9 cellular contexts compared by ENCODE assay signal in the genomic region with DNA sequence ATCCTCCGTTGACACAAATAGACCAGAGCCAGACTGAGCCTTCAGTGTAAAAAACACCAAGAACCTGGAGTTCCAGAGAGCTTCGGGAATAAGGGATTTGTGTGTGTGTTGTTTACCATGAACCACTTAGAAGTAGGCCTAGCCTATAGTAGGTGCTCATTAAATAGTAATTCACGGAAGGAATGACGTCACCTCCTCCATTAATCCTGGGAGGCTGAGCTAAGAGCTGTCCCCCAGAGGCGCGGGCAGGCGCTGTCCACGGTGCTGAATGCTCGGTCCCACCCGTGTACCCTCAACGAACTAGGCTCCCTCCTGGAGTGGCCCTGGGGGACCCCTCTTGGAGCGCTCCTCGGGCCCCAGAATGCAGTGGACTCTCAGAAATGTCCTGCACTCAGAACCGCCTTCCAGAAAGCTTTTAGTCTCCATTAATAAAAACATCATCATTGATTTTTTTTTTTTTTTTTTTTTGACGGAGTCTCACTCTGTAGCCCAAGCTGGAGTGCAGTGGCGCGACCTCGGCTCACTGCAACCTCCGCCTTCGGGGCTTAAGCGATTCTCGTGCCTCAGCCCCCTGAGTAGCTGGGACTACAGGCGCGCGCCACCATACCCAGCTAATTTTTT. TPM values are rescaled to one million over a fixed set of nuclear protein-coding genes. Genes with fewer than 3 reads are reported as not detected.
DNase-seq lines count a peak whose midpoint lies in the region; ATAC-seq and TF ChIP-seq lines count a peak whose summit lies in the region.
"Had no signal": no experiment of that assay in that cellular context is flagged by ENCODE, and none has a peak within 500 bp of the region (broad histone marks: within the 10 kb centered on the region; RNA-seq: fewer than 3 reads in every experiment).

No MANE protein-coding gene starts in this region.

- no peaks in the 10 kb centered on the region for H3K79me1 ChIP-seq in mesenchymal stem cell (replicated peaks; ENCODE audit: low read length, poor library complexity, severe bottlenecking)

- H3K27me3 Mint-ChIP-seq in activated naive CD8-positive, alpha-beta T cell treated with anti-CD3 and anti-CD28 coated beads, Interleukin-2, amount 50 U/mL, for 24 hours = peaks cover 81% of the 10 kb centered on the region

- H3K27me3 ChIP-seq in DND-41 (ENCODE audit: insufficient read depth, low read length, poor library complexity) = peaks cover 12% of the 10 kb centered on the region
- H3K27me3 ChIP-seq in mesenchymal stem cell (ENCODE audit: control insufficient read depth in 1 of 2, insufficient read depth in 1 of 2, low read length in 2 of 2) = peaks cover 54 to 74% of the 10 kb centered on the region in 2 experiments

- H2BK12ac ChIP-seq in mesenchymal stem cell (ENCODE audit: low read length in 2 of 2) = no peak overlapping the region

- no peak for TF ChIP-seq CTCF in DND-41 (IDR thresholded peaks at IDR 0.05; ENCODE audit: borderline replicate concordance, extremely low read depth, low read length, poor library complexity, severe bottlenecking)

- H3K79me2 ChIP-seq in DND-41 (ENCODE audit: insufficient read depth, low read length) = no peaks in the 10 kb centered on the region

- no peak overlapping the region for H2BK5ac ChIP-seq in mesenchymal stem cell (ENCODE audit: low read depth, low read length, poor library complexity, severe bottlenecking)

- H3K4me3 Mint-ChIP-seq in activated naive CD8-positive, alpha-beta T cell treated with anti-CD3 and anti-CD28 coated beads, Interleukin-2, amount 50 U/mL, for 24 hours = no peak overlapping the region

- H3K27ac ChIP-seq in DND-41 (ENCODE audit: low read length) (no peak overlapping the region), mesenchymal stem cell (ENCODE audit: low read length, poor library complexity, severe bottlenecking) (no peak overlapping the region)

- no peaks in the 10 kb centered on the region for H3K36me3 Mint-ChIP-seq in activated naive CD8-positive, alpha-beta T cell treated with anti-CD3 and anti-CD28 coated beads, Interleukin-2, amount 50 U/mL, for 24 hours (ENCODE audit: low read depth)

- no peak overlapping the region for H2AFZ ChIP-seq in DND-41 (ENCODE audit: low read depth, low read length)
- H2AFZ ChIP-seq in mesenchymal stem cell (ENCODE audit: low read depth, low read length) = no peak overlapping the region

- no peak overlapping the region for H3K14ac ChIP-seq in mesenchymal stem cell (ENCODE audit: low read length in 2 of 2)

- H3K9ac ChIP-seq in DND-41 (ENCODE audit: low read depth, low read length) (no peak overlapping the region), mesenchymal stem cell (ENCODE audit: low read length) (no peak overlapping the region)

- no peak overlapping the region for H3K4me3 ChIP-seq in DND-41 (ENCODE audit: low read depth in 1 of 2, low read length in 2 of 2)
- no peak overlapping the region for H3K4me3 ChIP-seq in mesenchymal stem cell (ENCODE audit: insufficient read depth in 1 of 2, low read depth in 1 of 2, low read length in 2 of 2)
- H3K4me3 ChIP-seq: mucosa of descending colon had no signal

- no peak overlapping the region for H2BK15ac ChIP-seq in mesenchymal stem cell (ENCODE audit: low read depth, poor library complexity, severe bottlenecking)

- peaks cover 9% of the 10 kb centered on the region for H3K4me1 Mint-ChIP-seq in activated naive CD8-positive, alpha-beta T cell treated with anti-CD3 and anti-CD28 coated beads, Interleukin-2, amount 50 U/mL, for 24 hours

- no peak overlapping the region for H4K91ac ChIP-seq in mesenchymal stem cell (ENCODE audit: low read length)

- H3K9me3 Mint-ChIP-seq in activated naive CD8-positive, alpha-beta T cell treated with anti-CD3 and anti-CD28 coated beads, Interleukin-2, amount 50 U/mL, for 24 hours = no peaks in the 10 kb centered on the region

- H2BK120ac ChIP-seq in mesenchymal stem cell (ENCODE audit: low read depth, low read length) = no peak overlapping the region

- ATAC-seq in DND-41 (ENCODE audit: insufficient read depth, low read depth) (peak; percentile 91), HG03520 (IDR thresholded peaks at IDR 0.05; ENCODE audit: unreplicated experiment) (no peak), HG03196 (IDR thresholded peaks at IDR 0.05; ENCODE audit: unreplicated experiment) (no peak)
- no peak for ATAC-seq in activated naive CD8-positive, alpha-beta T cell treated with anti-CD3 and anti-CD28 coated beads, Interleukin-2, amount 50 U/mL, for 24 hours
- ATAC-seq: mucosa of descending colon had no signal

- no peak overlapping the region for H2AK5ac ChIP-seq in mesenchymal stem cell (ENCODE audit: low read length, severe bottlenecking)

- H4K20me1 ChIP-seq in DND-41 (ENCODE audit: insufficient read depth, low read length) = peaks cover 7% of the 10 kb centered on the region

- no peak overlapping the region for H3K18ac ChIP-seq in mesenchymal stem cell (ENCODE audit: low read depth in 1 of 2, low read length in 2 of 2)

- peak; percentile 69 for DNase-seq in DND-41
- peak; percentile 31 for DNase-seq in NAMALWA (ENCODE audit: low spot score)
- peak; percentile 58 for DNase-seq in activated naive CD8-positive, alpha-beta T cell treated with anti-CD3 and anti-CD28 coated beads, Interleukin-2, amount 50 U/mL, for 24 hours
- DNase-seq in mesenchymal stem cell = peak; percentile 78
- DNase-seq in cerebellar nuclear complex (lab: John Stamatoyannopoulos, UW) = no peak
- DNase-seq in NCI-H2107 (lab: John Stamatoyannopoulos, UW) = no peak

- H3K4me2 ChIP-seq in DND-41 (ENCODE audit: insufficient read depth, low read length) (no peak overlapping the region), mesenchymal stem cell (ENCODE audit: low read length, poor library complexity, severe bottlenecking) (no peak overlapping the region)

- H3K9me3 ChIP-seq in DND-41 (ENCODE audit: insufficient read depth, low read length, severe bottlenecking) (no peaks in the 10 kb centered on the region), mesenchymal stem cell (ENCODE audit: control insufficient read depth, low read length) (no peaks in the 10 kb centered on the region)
- H3K9me3 ChIP-seq: mucosa of descending colon had no signal

- no peak overlapping the region for H3K4ac ChIP-seq in mesenchymal stem cell (ENCODE audit: low read depth in 1 of 2, low read length in 2 of 2)

- no peak overlapping the region for H3K27ac Mint-ChIP-seq in activated naive CD8-positive, alpha-beta T cell treated with anti-CD3 and anti-CD28 coated beads, Interleukin-2, amount 50 U/mL, for 24 hours

- H3K23ac ChIP-seq in mesenchymal stem cell (ENCODE audit: low read length in 2 of 2) = no peak overlapping the region

- H3K4me1 ChIP-seq in DND-41 (ENCODE audit: insufficient read depth, low read length) (peaks cover 2% of the 10 kb centered on the region; the same call in 1 of the 2 replicates), mesenchymal stem cell (ENCODE audit: control insufficient read depth, insufficient read depth, low read depth, low read length) (peaks cover 15% of the 10 kb centered on the region)

- no peak overlapping the region for H4K8ac ChIP-seq in mesenchymal stem cell (ENCODE audit: low read length)

- WGBS in mesenchymal stem cell = 38% methylated on average over 24 of the region's 25 CpGs

- H3K36me3 ChIP-seq in DND-41 (ENCODE audit: insufficient read depth, low read length) (no peaks in the 10 kb centered on the region), mesenchymal stem cell (ENCODE audit: control insufficient read depth in 1 of 2, insufficient read depth in 2 of 2, low read depth in 1 of 2, low read length in 2 of 2) (no peaks in the 10 kb centered on the region)

RNA-seq across cellular contexts. Expression of a gene that starts 6.5 kb away (rescaled TPM):
- polyA plus RNA-seq in mesenchymal stem cell (2013, experiment 1 of 2) = 0.43 TPM
- polyA plus RNA-seq in mesenchymal stem cell (2013, experiment 2 of 2) = 0.37 TPM

RNA-seq across cellular contexts. Expression of a gene that starts 37.7 kb away (rescaled TPM):
- polyA plus RNA-seq in mesenchymal stem cell (2013, experiment 1 of 2) = 30.5 TPM
- polyA plus RNA-seq in mesenchymal stem cell (2013, experiment 2 of 2) = 31.4 TPM

Comparison
In these comparisons a context has a peak if more than half of its experiments do, and no peak if none do; other contexts are left out.
1. DNase-seq: peak in DND-41 (single experiment), NAMALWA (single experiment), activated naive CD8-positive, alpha-beta T cell treated with anti-CD3 and anti-CD28 coated beads, Interleukin-2, amount 50 U/mL, for 24 hours (single experiment) and mesenchymal stem cell (single experiment); none in cerebellar nuclear complex (0 of 2) and NCI-H2107 (single experiment).